22 cellular contexts compared by ENCODE assay signal in the genomic region with DNA sequence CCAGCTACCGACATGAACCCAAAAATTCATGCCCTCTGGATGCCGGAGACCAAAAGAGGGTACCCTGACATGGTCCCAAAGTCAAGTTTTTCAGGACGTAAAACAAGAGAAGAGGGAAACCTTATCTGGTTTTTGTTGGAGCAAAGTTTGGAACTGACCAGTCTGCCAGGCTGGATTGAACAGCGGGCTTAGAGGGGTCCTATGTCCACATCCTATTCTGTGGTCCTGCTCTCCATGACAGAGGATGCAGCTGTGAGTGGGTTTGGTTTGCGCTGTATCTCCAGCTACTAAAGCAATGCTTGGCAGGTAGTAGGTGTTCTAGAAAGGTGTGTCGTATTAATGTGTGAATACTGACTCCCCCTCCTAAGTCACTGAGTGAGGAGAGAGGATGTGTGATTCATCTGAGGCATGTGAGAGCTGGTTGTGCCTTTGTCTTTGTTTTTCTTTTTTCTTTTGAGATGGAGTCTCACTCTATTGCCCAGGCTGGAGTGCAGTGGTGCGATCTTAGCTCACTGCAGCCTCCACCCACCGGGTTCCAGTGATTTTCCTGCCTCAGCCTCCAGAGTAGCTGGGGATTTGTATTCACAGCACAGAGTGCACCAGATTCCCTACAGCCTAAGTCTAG. TPM values are rescaled to one million over a fixed set of nuclear protein-coding genes. Genes with fewer than 3 reads are reported as not detected.
DNase-seq lines count a peak whose midpoint lies in the region; ATAC-seq, FAIRE-seq and TF ChIP-seq lines count a peak whose summit lies in the region.
"Had no signal": no experiment of that assay in that cellular context is flagged by ENCODE, and none has a peak within 500 bp of the region (broad histone marks: within the 10 kb centered on the region; RNA-seq: fewer than 3 reads in every experiment).

No MANE protein-coding gene starts in this region.

- H3K4me2 ChIP-seq in HepG2 (ENCODE audit: low read depth, low read length): no peak overlapping the region
- peak overlapping the region; percentile 23 for H3K4me2 ChIP-seq in astrocyte (ENCODE audit: low read length)

- H2AFZ ChIP-seq in HepG2 (ENCODE audit: low read length) (no peak overlapping the region), astrocyte (ENCODE audit: low read depth, low read length) (no peak overlapping the region)

- peaks cover 17% of the 10 kb centered on the region for H3K4me1 Mint-ChIP-seq in astrocyte (ENCODE audit: low read depth, unreplicated experiment)
- peaks cover 22% of the 10 kb centered on the region for H3K4me1 Mint-ChIP-seq in stimulated activated effector memory CD8-positive, alpha-beta T cell treated with anti-CD3 and anti-CD28 coated beads, Interleukin-12 subunit alpha, Interleukin-12 subunit beta, amount 100 ng/mL, for 72 hours

- in situ Hi-C loops in HepG2 (cut with HindIII; ENCODE audit: extremely low pct_ligation_motif_present, low pct_unique_long_range_greater_than_20kb): no loop called here

- H3K4me3 ChIP-seq in HepG2 (replicated peaks in 1 of 3; ENCODE audit: insufficient read depth in 1 of 3, low read depth in 2 of 3, low read length in 3 of 3) (no peak overlapping the region), right lobe of liver (no peak overlapping the region), astrocyte (ENCODE audit: insufficient read depth, low read depth, low read length) (no peak overlapping the region)
- H3K4me3 ChIP-seq: left ventricle myocardium inferior, thoracic aorta had no signal

- H3K27me3 ChIP-seq in HepG2 (ENCODE audit: control insufficient read depth in 1 of 2, insufficient read depth in 2 of 2, low read length in 2 of 2) (no peaks in the 10 kb centered on the region), right lobe of liver (no peaks in the 10 kb centered on the region), astrocyte (ENCODE audit: insufficient read depth, low read length) (no peaks in the 10 kb centered on the region), foreskin keratinocyte (no peaks in the 10 kb centered on the region)

- no peak for DNase-seq in HepG2 (ENCODE audit: low spot score)
- DNase-seq in right lobe of liver: no peak
- DNase-seq in astrocyte (ENCODE audit: low read depth): no peak
- DNase-seq in foreskin keratinocyte: peak; percentile 64 to 82
- DNase-seq in stimulated activated effector memory CD8-positive, alpha-beta T cell treated with anti-CD3 and anti-CD28 coated beads, Interleukin-12 subunit alpha, Interleukin-12 subunit beta, amount 100 ng/mL, for 72 hours (ENCODE audit: low spot score in 2 of 2): no peak
- no peak for DNase-seq in NCI-H510A treated with DMSO at 0.1 percent for 48 hours (lab: John Stamatoyannopoulos, UW)
- no peak for DNase-seq in activated effector memory CD4-positive, alpha-beta T cell treated with anti-CD3 and anti-CD28 coated beads, Interleukin-2, amount 50 U/mL, for 16 hours
- DNase-seq in central memory CD4-positive, alpha-beta T cell: no peak
- DNase-seq: ACHN; activated naive CD4-positive, alpha-beta T cell treated with Interleukin-2 at 50 U/mL for 16 hours; activated T-cell treated with anti-CD3 and anti-CD28 coated beads for 4 hours; cortex of kidney; DMS 273 treated with DMSO at 0.1 percent for 48 hours; left ventricle myocardium inferior; NCI-H1092; NCI-H2081 treated with DMSO at 0.1 percent for 48 hours; NCI-H524; right cardiac atrium; stimulated activated CD4-positive, alpha-beta T cell treated with anti-CD3 and anti-CD28 coated beads, Interleukin-15, amount 100 ng/mL, for 24 hours had no signal

- H3K79me2 ChIP-seq in HepG2 (ENCODE audit: insufficient read depth, low read length) (peaks cover 17% of the 10 kb centered on the region), astrocyte (ENCODE audit: insufficient read depth, low read length) (peaks cover 43% of the 10 kb centered on the region)

- POLR2A ChIA-PET in HepG2 (lab: Yijun Ruan, JAX): interaction anchor here (0.8 to 1.2 kb wide), 3 partner anchors 9 to 35 kb away, joined by 3 to 4 read pairs (median 3); no protein-coding TSS in a partner anchor

- H3K9ac ChIP-seq in HepG2 (ENCODE audit: insufficient read depth, low read depth, low read length) (no peak overlapping the region), astrocyte (ENCODE audit: low read length) (peak overlapping the region; percentile 0)

- H3K4me3 Mint-ChIP-seq in astrocyte (ENCODE audit: unreplicated experiment): peak overlapping the region; percentile 50
- H3K4me3 Mint-ChIP-seq in stimulated activated effector memory CD8-positive, alpha-beta T cell treated with anti-CD3 and anti-CD28 coated beads, Interleukin-12 subunit alpha, Interleukin-12 subunit beta, amount 100 ng/mL, for 72 hours: no peak overlapping the region
- H3K4me3 Mint-ChIP-seq: CD14-positive monocyte had no signal

- no peak; a peak in 1 of 4 replicates for TF ChIP-seq POLR2A in HepG2 (IDR thresholded peaks at IDR 0.05; ENCODE audit: insufficient read depth in 1 of 2, low read depth in 2 of 2, low read length in 2 of 2)
- TF ChIP-seq POLR2A in right lobe of liver (IDR thresholded peaks at IDR 0.05): no peak

- ATAC-seq in HepG2 (no peak; the same call in 2 of the 3 replicates), right lobe of liver (no peak), foreskin keratinocyte (peak; percentile 96)
- no peak for ATAC-seq in stimulated activated effector memory CD8-positive, alpha-beta T cell treated with anti-CD3 and anti-CD28 coated beads, Interleukin-12 subunit alpha, Interleukin-12 subunit beta, amount 100 ng/mL, for 72 hours

- H3K27me3 Mint-ChIP-seq in astrocyte (ENCODE audit: low read depth, unreplicated experiment): no peaks in the 10 kb centered on the region

- H3K27ac Mint-ChIP-seq in astrocyte (ENCODE audit: unreplicated experiment): peak overlapping the region; percentile 35
- peak overlapping the region; percentile 20 for H3K27ac Mint-ChIP-seq in stimulated activated effector memory CD8-positive, alpha-beta T cell treated with anti-CD3 and anti-CD28 coated beads, Interleukin-12 subunit alpha, Interleukin-12 subunit beta, amount 100 ng/mL, for 72 hours

- H3K9me3 ChIP-seq in HepG2 (ENCODE audit: low read length): no peaks in the 10 kb centered on the region
- no peaks in the 10 kb centered on the region for H3K9me3 ChIP-seq in right lobe of liver
- H3K9me3 ChIP-seq in astrocyte (ENCODE audit: insufficient read depth, low read depth, low read length): no peaks in the 10 kb centered on the region
- H3K9me3 ChIP-seq: left ventricle myocardium inferior, thoracic aorta had no signal

- peaks cover 36 to 70% of the 10 kb centered on the region in 2 experiments for H3K36me3 ChIP-seq in HepG2 (replicated peaks in 1 of 2; ENCODE audit: control insufficient read depth in 1 of 2, insufficient read depth in 2 of 2, low read length in 2 of 2)
- H3K36me3 ChIP-seq in right lobe of liver: peaks cover 0 to 31% (median 12%) of the 10 kb centered on the region in 4 donors
- H3K36me3 ChIP-seq in astrocyte (ENCODE audit: insufficient read depth, low read length): peaks cover 33% of the 10 kb centered on the region

- over 99% methylated on average over 8 of the region's 8 CpGs for WGBS in HepG2 (ENCODE audit: low lambda C conversion rate)
- 93% methylated on average over 7 of the region's 8 CpGs for WGBS in right lobe of liver (ENCODE audit: insufficient coverage, low coverage, low lambda C conversion rate, missing lambda C conversion rate)

- no peaks in the 10 kb centered on the region for H3K9me3 Mint-ChIP-seq in astrocyte (ENCODE audit: unreplicated experiment)
- no peaks in the 10 kb centered on the region for H3K9me3 Mint-ChIP-seq in stimulated activated effector memory CD8-positive, alpha-beta T cell treated with anti-CD3 and anti-CD28 coated beads, Interleukin-12 subunit alpha, Interleukin-12 subunit beta, amount 100 ng/mL, for 72 hours

- H3K36me3 Mint-ChIP-seq in astrocyte (ENCODE audit: low read depth, unreplicated experiment): peaks cover 23% of the 10 kb centered on the region
- peaks cover 93% of the 10 kb centered on the region for H3K36me3 Mint-ChIP-seq in stimulated activated effector memory CD8-positive, alpha-beta T cell treated with anti-CD3 and anti-CD28 coated beads, Interleukin-12 subunit alpha, Interleukin-12 subunit beta, amount 100 ng/mL, for 72 hours

- BruUV-seq in HepG2 (replicated peaks; lab: Mats Ljungman, UMichigan): no TSS peak

- TF ChIP-seq EP300 in HepG2 (IDR thresholded peaks at IDR 0.05; ENCODE audit: low read depth in 2 of 2, low read length in 2 of 2) (no peak), HepG2 (CRISPR knock-in tag; IDR thresholded peaks at IDR 0.05; ENCODE audit: borderline replicate concordance) (no peak)

- TF ChIP-seq CTCF in HepG2 (CRISPR knock-in tag; IDR thresholded peaks at IDR 0.05) (no peak), right lobe of liver (IDR thresholded peaks at IDR 0.05) (no peak), astrocyte (IDR thresholded peaks at IDR 0.05; ENCODE audit: insufficient read depth, low read depth, low read length) (no peak), foreskin keratinocyte (conservative IDR thresholded peaks at IDR 0.05) (no peak)

- H4K20me1 ChIP-seq in HepG2 (ENCODE audit: insufficient read depth, low read length) (peaks cover 12% of the 10 kb centered on the region), astrocyte (ENCODE audit: insufficient read depth, low read length) (peaks cover 58% of the 10 kb centered on the region)

- no peak for TF ChIP-seq RAD21 in HepG2 (CRISPR knock-in tag; IDR thresholded peaks at IDR 0.05)

- no peak for FAIRE-seq in HepG2 (lab: Jason Lieb, UNC)
- FAIRE-seq in astrocyte (lab: Jason Lieb, UNC): no peak

- no peak overlapping the region for H3K27ac ChIP-seq in HepG2 (ENCODE audit: extremely low read length, insufficient read depth, low read length)
- H3K27ac ChIP-seq in right lobe of liver: no peak overlapping the region
- peak overlapping the region; percentile 16 for H3K27ac ChIP-seq in astrocyte (ENCODE audit: low read depth, low read length)
- H3K27ac ChIP-seq in foreskin keratinocyte: no peak overlapping the region
- H3K27ac ChIP-seq: left ventricle myocardium inferior, thoracic aorta had no signal

- CTCF ChIA-PET in HepG2 (lab: Yijun Ruan, JAX; ENCODE audit: low intra/inter-chr PET ratio, low total read pairs): no interaction called here

- H3K4me1 ChIP-seq in HepG2 (ENCODE audit: insufficient read depth, low read length): no peaks in the 10 kb centered on the region
- no peaks in the 10 kb centered on the region for H3K4me1 ChIP-seq in right lobe of liver
- peaks cover 10% of the 10 kb centered on the region for H3K4me1 ChIP-seq in astrocyte (ENCODE audit: insufficient read depth, low read length)
- peaks cover 12% of the 10 kb centered on the region for H3K4me1 ChIP-seq in foreskin keratinocyte

- intact Hi-C loops in HepG2 (cut with micrococcal nuclease; ENCODE audit: unreplicated experiment) (no loop called here), right lobe of liver (cut with DNase I) (no loop called here)

RNA-seq across cellular contexts. Expression of gene PMM2, which starts 31.0 kb away (rescaled TPM):
- total RNA-seq in HepG2 (2016; rRNA removed; fragmentation: Illumina TruSeq; extraction: Trizol): 93.7 and 100 TPM in 2 replicates
- total RNA-seq in HepG2 (2016; cell fraction: cytosol; rRNA removed; fragmentation: Illumina TruSeq; extraction: Trizol; ENCODE audit: low read depth): 13.5 and 14.5 TPM in 2 replicates
- total RNA-seq in HepG2 (2016; cell fraction: insoluble cytoplasmic fraction; rRNA removed; fragmentation: Illumina TruSeq; extraction: Trizol): 86.4 and 94.6 TPM in 2 replicates
- total RNA-seq in HepG2 (2016; cell fraction: membrane; rRNA removed; fragmentation: Illumina TruSeq; extraction: Trizol): 34.1 and 38.1 TPM in 2 replicates
- 95.2 and 107 TPM in 2 replicates for total RNA-seq in HepG2 (2016; cell fraction: nucleus; rRNA removed; fragmentation: Illumina TruSeq; extraction: Trizol)
- 50.5 and 52.2 TPM in 2 replicates for polyA plus RNA-seq in HepG2 (2011; rRNA removed)
- polyA plus RNA-seq in HepG2 (2011; cell fraction: cytosol; rRNA removed): 38.6 and 40.1 TPM in 2 replicates
- polyA plus RNA-seq in HepG2 (2011; cell fraction: nucleus; rRNA removed): 58.3 and 59.2 TPM in 2 replicates
- polyA plus RNA-seq in HepG2 (2012): 46.5 and 55.2 TPM in 2 replicates
- 9.4 and 10.2 TPM in 2 replicates for polyA plus RNA-seq in HepG2 (2016; cell fraction: cytosol; fragmentation: Illumina TruSeq; extraction: Trizol; ENCODE audit: low read depth)
- polyA plus RNA-seq in HepG2 (2016; cell fraction: insoluble cytoplasmic fraction; fragmentation: Illumina TruSeq; extraction: Trizol; ENCODE audit: low read depth): 85.4 and 97.6 TPM in 2 replicates
- polyA plus RNA-seq in HepG2 (2016; cell fraction: membrane; fragmentation: Illumina TruSeq; extraction: Trizol; ENCODE audit: low read depth): 26.6 and 29.3 TPM in 2 replicates
- polyA plus RNA-seq in HepG2 (2016; cell fraction: nucleus; fragmentation: Illumina TruSeq; extraction: Trizol; ENCODE audit: insufficient read depth, low read depth): 91.3 and 91.5 TPM in 2 replicates
- polyA minus RNA-seq in HepG2 (2011; rRNA and poly(A)+ RNA removed; ENCODE audit: low replicate concordance): 21.7 and 40.5 TPM in 2 replicates
- polyA minus RNA-seq in HepG2 (2011; cell fraction: cytosol; rRNA and poly(A)+ RNA removed): 18.1 and 22.2 TPM in 2 replicates
- polyA minus RNA-seq in HepG2 (2011; cell fraction: nucleus; rRNA and poly(A)+ RNA removed): 126 and 133 TPM in 2 replicates
- 10 to 100 TPM; 18.6 to 47.8 (median 39.0) TPM for total RNA-seq in right lobe of liver
- total RNA-seq in astrocyte: 57.8 TPM in 2 replicates
- 52.5 and 56.2 TPM in 2 replicates for total RNA-seq in foreskin keratinocyte
- 44.5 and 45.2 TPM in 2 replicates for polyA plus RNA-seq in foreskin keratinocyte

RNA-seq across cellular contexts. Expression of gene TMEM186, which starts 31.2 kb away (rescaled TPM):
- total RNA-seq in HepG2 (2016; rRNA removed; fragmentation: Illumina TruSeq; extraction: Trizol) (19.2 and 19.3 TPM in 2 replicates), right lobe of liver (1 to 10 TPM; 5.0 to 9.4 (median 6.9) TPM), astrocyte (7.9 and 9.6 TPM in 2 replicates), foreskin keratinocyte (7.4 and 7.7 TPM in 2 replicates)
- 4.9 and 5.3 TPM in 2 replicates for total RNA-seq in HepG2 (2016; cell fraction: cytosol; rRNA removed; fragmentation: Illumina TruSeq; extraction: Trizol; ENCODE audit: low read depth)
- 18.1 and 21.2 TPM in 2 replicates for total RNA-seq in HepG2 (2016; cell fraction: insoluble cytoplasmic fraction; rRNA removed; fragmentation: Illumina TruSeq; extraction: Trizol)
- 9.4 TPM in 2 replicates for total RNA-seq in HepG2 (2016; cell fraction: membrane; rRNA removed; fragmentation: Illumina TruSeq; extraction: Trizol)
- total RNA-seq in HepG2 (2016; cell fraction: nucleus; rRNA removed; fragmentation: Illumina TruSeq; extraction: Trizol): 10.8 and 14.1 TPM in 2 replicates
- polyA plus RNA-seq in HepG2 (2011; rRNA removed) (16.2 and 16.6 TPM in 2 replicates), foreskin keratinocyte (9.3 and 11.0 TPM in 2 replicates)
- polyA plus RNA-seq in HepG2 (2011; cell fraction: cytosol; rRNA removed): 17.9 and 19.7 TPM in 2 replicates
- 7.4 and 11.7 TPM in 2 replicates for polyA plus RNA-seq in HepG2 (2011; cell fraction: nucleus; rRNA removed)
- polyA plus RNA-seq in HepG2 (2012): 19.9 and 20.0 TPM in 2 replicates
- 4.0 and 4.6 TPM in 2 replicates for polyA plus RNA-seq in HepG2 (2016; cell fraction: cytosol; fragmentation: Illumina TruSeq; extraction: Trizol; ENCODE audit: low read depth)
- polyA plus RNA-seq in HepG2 (2016; cell fraction: insoluble cytoplasmic fraction; fragmentation: Illumina TruSeq; extraction: Trizol; ENCODE audit: low read depth): 23.9 and 26.4 TPM in 2 replicates
- polyA plus RNA-seq in HepG2 (2016; cell fraction: membrane; fragmentation: Illumina TruSeq; extraction: Trizol; ENCODE audit: low read depth): 8.6 and 8.7 TPM in 2 replicates
- polyA plus RNA-seq in HepG2 (2016; cell fraction: nucleus; fragmentation: Illumina TruSeq; extraction: Trizol; ENCODE audit: insufficient read depth, low read depth): 25.3 and 26.3 TPM in 2 replicates
- polyA minus RNA-seq in HepG2 (2011; rRNA and poly(A)+ RNA removed; ENCODE audit: low replicate concordance): 14.0 and 14.7 TPM in 2 replicates
- polyA minus RNA-seq in HepG2 (2011; cell fraction: cytosol; rRNA and poly(A)+ RNA removed): 4.7 and 5.1 TPM in 2 replicates
- polyA minus RNA-seq in HepG2 (2011; cell fraction: nucleus; rRNA and poly(A)+ RNA removed): 5.2 and 6.5 TPM in 2 replicates

RNA-seq across cellular contexts. Expression of gene CARHSP1, which starts 40.2 kb away (rescaled TPM):
- 345 and 349 TPM in 2 replicates for total RNA-seq in HepG2 (2016; rRNA removed; fragmentation: Illumina TruSeq; extraction: Trizol)
- total RNA-seq in HepG2 (2016; cell fraction: cytosol; rRNA removed; fragmentation: Illumina TruSeq; extraction: Trizol; ENCODE audit: low read depth): 202 and 227 TPM in 2 replicates
- 351 and 370 TPM in 2 replicates for total RNA-seq in HepG2 (2016; cell fraction: insoluble cytoplasmic fraction; rRNA removed; fragmentation: Illumina TruSeq; extraction: Trizol)
- 185 and 210 TPM in 2 replicates for total RNA-seq in HepG2 (2016; cell fraction: membrane; rRNA removed; fragmentation: Illumina TruSeq; extraction: Trizol)
- total RNA-seq in HepG2 (2016; cell fraction: nucleus; rRNA removed; fragmentation: Illumina TruSeq; extraction: Trizol): 126 and 138 TPM in 2 replicates
- polyA plus RNA-seq in HepG2 (2011; rRNA removed): 173 and 193 TPM in 2 replicates
- polyA plus RNA-seq in HepG2 (2011; cell fraction: cytosol; rRNA removed): 139 and 221 TPM in 2 replicates
- 209 and 223 TPM in 2 replicates for polyA plus RNA-seq in HepG2 (2011; cell fraction: nucleus; rRNA removed)
- polyA plus RNA-seq in HepG2 (2012): 167 and 252 TPM in 2 replicates
- 224 and 244 TPM in 2 replicates for polyA plus RNA-seq in HepG2 (2016; cell fraction: cytosol; fragmentation: Illumina TruSeq; extraction: Trizol; ENCODE audit: low read depth)
- polyA plus RNA-seq in HepG2 (2016; cell fraction: insoluble cytoplasmic fraction; fragmentation: Illumina TruSeq; extraction: Trizol; ENCODE audit: low read depth): 425 and 448 TPM in 2 replicates
- 197 and 214 TPM in 2 replicates for polyA plus RNA-seq in HepG2 (2016; cell fraction: membrane; fragmentation: Illumina TruSeq; extraction: Trizol; ENCODE audit: low read depth)
- polyA plus RNA-seq in HepG2 (2016; cell fraction: nucleus; fragmentation: Illumina TruSeq; extraction: Trizol; ENCODE audit: insufficient read depth, low read depth): 269 and 287 TPM in 2 replicates
- 186 and 379 TPM in 2 replicates for polyA minus RNA-seq in HepG2 (2011; rRNA and poly(A)+ RNA removed; ENCODE audit: low replicate concordance)
- 166 and 175 TPM in 2 replicates for polyA minus RNA-seq in HepG2 (2011; cell fraction: cytosol; rRNA and poly(A)+ RNA removed)
- polyA minus RNA-seq in HepG2 (2011; cell fraction: nucleus; rRNA and poly(A)+ RNA removed): 55.6 and 67.6 TPM in 2 replicates
- 100 to 1,000 TPM in 1 of 6 experiments, 10 to 100 TPM in 5; 61.5 to 132 (median 73.1) TPM for total RNA-seq in right lobe of liver
- total RNA-seq in astrocyte: 51.0 and 61.5 TPM in 2 replicates
- 209 and 212 TPM in 2 replicates for total RNA-seq in foreskin keratinocyte
- polyA plus RNA-seq in foreskin keratinocyte: 285 and 287 TPM in 2 replicates

RNA-seq across cellular contexts. Expression of gene LITAFD, which starts 53.5 kb away (rescaled TPM):
- total RNA-seq in HepG2 (2016; rRNA removed; fragmentation: Illumina TruSeq; extraction: Trizol): not detected in 2 replicates
- total RNA-seq in HepG2 (2016; cell fraction: cytosol; rRNA removed; fragmentation: Illumina TruSeq; extraction: Trizol; ENCODE audit: low read depth): not detected in 2 replicates
- total RNA-seq in HepG2 (2016; cell fraction: insoluble cytoplasmic fraction; rRNA removed; fragmentation: Illumina TruSeq; extraction: Trizol): not detected in 2 replicates
- 0.19 TPM in 1 of 2 replicates, not detected in the other for total RNA-seq in HepG2 (2016; cell fraction: membrane; rRNA removed; fragmentation: Illumina TruSeq; extraction: Trizol)
- not detected in 2 replicates for total RNA-seq in HepG2 (2016; cell fraction: nucleus; rRNA removed; fragmentation: Illumina TruSeq; extraction: Trizol)
- 0.14 TPM in 1 of 2 replicates, not detected in the other for polyA plus RNA-seq in HepG2 (2011; rRNA removed)
- not detected in 2 replicates for polyA plus RNA-seq in HepG2 (2011; cell fraction: cytosol; rRNA removed)
- not detected in 2 replicates for polyA plus RNA-seq in HepG2 (2011; cell fraction: nucleus; rRNA removed)
- not detected in 2 replicates for polyA plus RNA-seq in HepG2 (2012)
- not detected in 2 replicates for polyA plus RNA-seq in HepG2 (2016; cell fraction: cytosol; fragmentation: Illumina TruSeq; extraction: Trizol; ENCODE audit: low read depth)
- not detected in 2 replicates for polyA plus RNA-seq in HepG2 (2016; cell fraction: insoluble cytoplasmic fraction; fragmentation: Illumina TruSeq; extraction: Trizol; ENCODE audit: low read depth)
- polyA plus RNA-seq in HepG2 (2016; cell fraction: membrane; fragmentation: Illumina TruSeq; extraction: Trizol; ENCODE audit: low read depth): not detected in 2 replicates
- not detected in 2 replicates for polyA plus RNA-seq in HepG2 (2016; cell fraction: nucleus; fragmentation: Illumina TruSeq; extraction: Trizol; ENCODE audit: insufficient read depth, low read depth)
- polyA minus RNA-seq in HepG2 (2011; rRNA and poly(A)+ RNA removed; ENCODE audit: low replicate concordance): 0.12 TPM in 1 of 2 replicates, not detected in the other
- not detected in 2 replicates for polyA minus RNA-seq in HepG2 (2011; cell fraction: cytosol; rRNA and poly(A)+ RNA removed)
- not detected in 2 replicates for polyA minus RNA-seq in HepG2 (2011; cell fraction: nucleus; rRNA and poly(A)+ RNA removed)
- not detected for total RNA-seq in right lobe of liver
- total RNA-seq in astrocyte: not detected in 2 replicates
- total RNA-seq in foreskin keratinocyte: not detected in 2 replicates
- not detected in 2 replicates for polyA plus RNA-seq in foreskin keratinocyte
- total RNA-seq: glomerular endothelial cell, left ventricle myocardium inferior, right cardiac atrium, thoracic aorta had no signal
- polyA plus RNA-seq: CD14-positive monocyte, right cardiac atrium had no signal

Comparison
In these comparisons a context has a peak if more than half of its experiments do, and no peak if none do; other contexts are left out.
1. DNase-seq: peak in foreskin keratinocyte (2 of 2); none in HepG2 (single experiment), right lobe of liver (0 of 3), astrocyte (single experiment), stimulated activated effector memory CD8-positive, alpha-beta T cell treated with anti-CD3 and anti-CD28 coated beads, Interleukin-12 subunit alpha, Interleukin-12 subunit beta, amount 100 ng/mL, for 72 hours (0 of 2), NCI-H510A treated with DMSO at 0.1 percent for 48 hours (single experiment), activated effector memory CD4-positive, alpha-beta T cell treated with anti-CD3 and anti-CD28 coated beads, Interleukin-2, amount 50 U/mL, for 16 hours (single experiment) and central memory CD4-positive, alpha-beta T cell (single experiment).